Comparison of ENCODE assay signal across 27 cellular contexts in genomic region chr6:90936286-90936685, GRCh38.
"Had no signal": no experiment of that assay in that cellular context is flagged by ENCODE, and none has a peak within 500 bp of the region (broad histone marks: within the 10 kb centered on the region; RNA-seq: fewer than 3 reads in every experiment).

No MANE protein-coding gene starts in this region.

- H3K4me3 ChIP-seq: K562, SJCRH30 had no signal

- H3K27me3 ChIP-seq: SJCRH30 had no signal

- H3K27ac ChIP-seq: SJCRH30 had no signal

- FAIRE-seq: astrocyte, K562, TTC549 had no signal

- H3K36me3 Mint-ChIP-seq: activated CD4-positive, alpha-beta memory T cell treated with anti-CD3 and anti-CD28 coated beads for 36 hours; activated naive CD8-positive, alpha-beta T cell; brain had no signal

- H3K9me3 Mint-ChIP-seq: activated CD4-positive, alpha-beta memory T cell treated with anti-CD3 and anti-CD28 coated beads for 36 hours; activated CD4-positive, alpha-beta T cell treated with anti-CD3 and anti-CD28 coated beads, Interleukin-2, amount 10 ng/mL, durations not matched to agents 7 days and 5 days; activated naive CD4-positive, alpha-beta T cell treated with anti-CD3 and anti-CD28 coated beads for 36 hours; activated T-cell treated with anti-CD3 and anti-CD28 coated beads, Interleukin-2, amount 50 U/mL, for 4 hours; brain had no signal

- DNase-seq: activated CD4-positive, alpha-beta memory T cell treated with anti-CD3 and anti-CD28 coated beads for 36 hours; activated CD4-positive, alpha-beta T cell treated with anti-CD3 and anti-CD28 coated beads, Interleukin-2, amount 10 ng/mL, durations not matched to agents 7 days and 5 days; activated CD4-positive, CD25-positive, alpha-beta regulatory T cell; activated CD8-positive, alpha-beta memory T cell treated with anti-CD3 and anti-CD28 coated beads for 24 hours; activated effector memory CD4-positive, alpha-beta T cell treated with anti-CD3 and anti-CD28 coated beads, Interleukin-2, amount 50 U/mL, for 16 hours; activated naive CD4-positive, alpha-beta T cell treated with anti-CD3 and anti-CD28 coated beads for 36 hours; activated T-cell treated with anti-CD3 and anti-CD28 coated beads, Interleukin-2, amount 50 U/mL, for 4 hours; amygdala; Karpas-422; MM.1S; NCI-H1105; NCI-H1436; NCI-H1694 treated with DMSO at 0.1 percent for 48 hours; NCI-H2029 treated with DMSO at 0.1 percent for 48 hours; NCI-H510A treated with DMSO at 0.1 percent for 48 hours; NCI-H69; NK-92 treated with Interleukin-12 subunit alpha and Interleukin-12 subunit beta, amount 100 ng/mL, for 24 hours; OCI-M1; RPMI8226; SJCRH30; T-helper 2 cell; T1000 had no signal

- H3K4me3 Mint-ChIP-seq: activated CD4-positive, alpha-beta memory T cell treated with anti-CD3 and anti-CD28 coated beads for 36 hours; activated CD4-positive, alpha-beta T cell treated with anti-CD3 and anti-CD28 coated beads, Interleukin-2, amount 10 ng/mL, durations not matched to agents 7 days and 5 days; activated naive CD4-positive, alpha-beta T cell treated with anti-CD3 and anti-CD28 coated beads for 36 hours; activated naive CD8-positive, alpha-beta T cell; activated T-cell treated with anti-CD3 and anti-CD28 coated beads, Interleukin-2, amount 50 U/mL, for 4 hours; brain had no signal

- H3K36me3 ChIP-seq: SJCRH30 had no signal

- H3K27ac Mint-ChIP-seq: activated CD4-positive, alpha-beta memory T cell treated with anti-CD3 and anti-CD28 coated beads for 36 hours; activated CD4-positive, alpha-beta T cell treated with anti-CD3 and anti-CD28 coated beads, Interleukin-2, amount 10 ng/mL, durations not matched to agents 7 days and 5 days; activated naive CD4-positive, alpha-beta T cell treated with anti-CD3 and anti-CD28 coated beads for 36 hours; activated naive CD8-positive, alpha-beta T cell; brain had no signal

- H3K9me3 ChIP-seq: SJCRH30 had no signal
